In the genomic region with DNA sequence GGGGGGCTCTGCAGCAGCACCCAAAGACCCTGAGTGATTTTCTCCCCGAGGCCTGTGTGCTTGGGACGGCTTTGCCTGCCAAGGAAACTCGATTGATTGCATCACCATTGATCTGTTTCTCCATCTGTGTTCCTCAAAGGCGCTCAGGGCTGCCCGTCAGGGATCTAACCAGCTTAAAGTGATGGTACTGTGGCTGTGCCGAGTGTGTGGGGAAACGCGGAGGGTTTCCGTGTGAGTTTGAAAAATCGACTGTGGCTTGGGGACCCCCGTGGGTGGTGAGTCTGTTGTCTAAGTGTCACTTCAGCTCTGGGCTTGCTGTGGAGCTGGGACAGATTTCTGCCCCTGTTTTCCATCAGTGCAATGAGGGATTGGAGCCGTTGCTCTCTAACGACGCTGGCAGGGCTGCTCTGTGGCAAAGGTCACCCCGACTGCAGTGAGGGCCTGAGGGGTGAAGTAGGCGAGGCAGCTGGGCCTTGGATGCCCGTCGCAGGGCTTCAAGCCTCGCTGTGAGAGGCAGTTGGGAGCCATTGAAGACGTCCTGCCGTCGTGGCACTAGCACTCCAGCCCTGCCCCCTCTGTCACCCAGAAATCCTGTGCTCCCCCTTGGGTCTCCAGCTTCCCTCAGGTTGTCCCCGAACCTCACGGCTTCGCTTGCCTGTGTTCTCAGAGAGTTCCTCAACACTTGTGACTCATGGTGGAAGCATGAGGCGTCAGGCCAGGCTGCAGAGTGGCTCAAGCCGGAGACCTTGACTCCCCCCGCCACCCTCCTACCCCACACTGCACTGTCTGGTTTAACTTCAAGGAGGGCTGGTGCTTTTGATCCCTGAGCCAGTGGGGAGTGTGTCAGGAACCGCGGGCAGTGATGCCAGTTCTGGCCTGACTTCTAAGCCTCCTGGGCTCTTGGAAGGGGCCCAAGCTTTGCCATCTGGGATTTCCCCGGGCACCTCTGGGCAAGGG, we compare ENCODE assay signal across 9 cellular contexts. TPM values are rescaled to one million over a fixed set of nuclear protein-coding genes. Genes with fewer than 3 reads are reported as not detected.
DNase-seq lines count a peak whose midpoint lies in the region; ATAC-seq and TF ChIP-seq lines count a peak whose summit lies in the region.
"Had no signal": no experiment of that assay in that cellular context is flagged by ENCODE, and none has a peak within 500 bp of the region (broad histone marks: within the 10 kb centered on the region; RNA-seq: fewer than 3 reads in every experiment).

No MANE protein-coding gene starts in this region.

- intact Hi-C loops in uterus (cut with DNase I; ENCODE audit: low total_unique reads): no loop called here
- intact Hi-C loops in CD4-positive, alpha-beta T cell (cut with DNase I, micrococcal nuclease): no loop called here

- H3K4me3 ChIP-seq in AG10803 (ENCODE audit: low read length) (no peak overlapping the region), cardiac fibroblast (replicated peaks in 1 of 2; ENCODE audit: low read depth in 2 of 2, low read length in 2 of 2) (no peak overlapping the region), uterus (no peak overlapping the region)
- H3K4me3 ChIP-seq: coronary artery had no signal

- DNase-seq in AG10803 (ENCODE audit: low read depth): peak; percentile 77
- peak; percentile 63 to 78 for DNase-seq in cardiac fibroblast (ENCODE audit: low read depth in 2 of 2)
- no peak for DNase-seq in nephron progenitor cell
- DNase-seq in NCI-H774 (lab: John Stamatoyannopoulos, UW): no peak
- no peak for DNase-seq in uterus
- no peak for DNase-seq in CD4-positive, alpha-beta T cell
- DNase-seq in stimulated activated CD4-positive, alpha-beta T cell treated with anti-CD3 and anti-CD28 coated beads, Interleukin-2, amount 100 ng/mL, for 24 hours: no peak

- no peak for TF ChIP-seq EP300 in Ishikawa (IDR thresholded peaks at IDR 0.05; ENCODE audit: borderline replicate concordance)

- H3K9me3 ChIP-seq in uterus: no peaks in the 10 kb centered on the region
- H3K9me3 ChIP-seq in CD4-positive, alpha-beta T cell (ENCODE audit: control insufficient read depth, low read length): no peaks in the 10 kb centered on the region

- H3K27me3 Mint-ChIP-seq in nephron progenitor cell (ENCODE audit: low read depth, poor library complexity): peaks cover 16% of the 10 kb centered on the region
- H3K27me3 Mint-ChIP-seq in CD4-positive, alpha-beta T cell: peaks cover 5% of the 10 kb centered on the region

- no peak overlapping the region for H3K27ac ChIP-seq in uterus
- H3K27ac ChIP-seq in CD4-positive, alpha-beta T cell (ENCODE audit: low read depth, low read length): no peak overlapping the region
- H3K27ac ChIP-seq: coronary artery had no signal

- H3K9me3 Mint-ChIP-seq in nephron progenitor cell: no peaks in the 10 kb centered on the region
- H3K9me3 Mint-ChIP-seq in CD4-positive, alpha-beta T cell: no peaks in the 10 kb centered on the region

- H3K27me3 ChIP-seq in uterus: no peaks in the 10 kb centered on the region
- no peaks in the 10 kb centered on the region for H3K27me3 ChIP-seq in CD4-positive, alpha-beta T cell (ENCODE audit: control insufficient read depth, insufficient read depth, low read length)

- peak overlapping the region; percentile 10 for H3K27ac Mint-ChIP-seq in nephron progenitor cell
- H3K27ac Mint-ChIP-seq in CD4-positive, alpha-beta T cell: no peak overlapping the region

- H3K36me3 ChIP-seq in uterus: no peaks in the 10 kb centered on the region

- TF ChIP-seq CTCF in AG10803 (conservative IDR thresholded peaks at IDR 0.05; ENCODE audit: low read length): no peak
- TF ChIP-seq CTCF in cardiac fibroblast (IDR thresholded peaks at IDR 0.05; ENCODE audit: low read depth, low read length): no peak
- TF ChIP-seq CTCF in nephron progenitor cell (IDR thresholded peaks at IDR 0.05): no peak
- TF ChIP-seq CTCF in uterus (IDR thresholded peaks at IDR 0.05): no peak
- TF ChIP-seq CTCF in CD4-positive, alpha-beta T cell (IDR thresholded peaks at IDR 0.05): no peak

- ATAC-seq in CD4-positive, alpha-beta T cell (ENCODE audit: poor library complexity): no peak

- H3K36me3 Mint-ChIP-seq in nephron progenitor cell (ENCODE audit: low read depth): no peaks in the 10 kb centered on the region
- H3K36me3 Mint-ChIP-seq in CD4-positive, alpha-beta T cell (ENCODE audit: low read depth): no peaks in the 10 kb centered on the region

- peaks cover 32% of the 10 kb centered on the region for H3K4me1 Mint-ChIP-seq in nephron progenitor cell
- peaks cover 4% of the 10 kb centered on the region for H3K4me1 Mint-ChIP-seq in CD4-positive, alpha-beta T cell (ENCODE audit: low read depth)

- no peak for TF ChIP-seq POLR2A in uterus (IDR thresholded peaks at IDR 0.05)

- CTCF ChIA-PET in CD4-positive, alpha-beta T cell (lab: Charles Lee): no interaction called here

- no peak overlapping the region for H3K4me3 Mint-ChIP-seq in nephron progenitor cell
- H3K4me3 Mint-ChIP-seq in CD4-positive, alpha-beta T cell: no peak overlapping the region

- TF ChIP-seq RAD21 in Ishikawa (IDR thresholded peaks at IDR 0.05; ENCODE audit: low read depth): no peak

- POLR2A ChIA-PET in CD4-positive, alpha-beta T cell (lab: Charles Lee): no interaction called here

- H3K4me1 ChIP-seq in uterus: no peaks in the 10 kb centered on the region

TF ChIP-seq in Ishikawa, 13 proteins besides CTCF, POLR2A, EP300 and RAD21:
- TF ChIP-seq CREB1 (IDR thresholded peaks at IDR 0.05; ENCODE audit: low read depth) (no peak), EGR1 (IDR thresholded peaks at IDR 0.05) (no peak), CEBPB (IDR thresholded peaks at IDR 0.05) (0 out of 2 replicates have a peak, but pooled peaks have one; percentile 17)
TF ChIP-seq in Ishikawa: peak in this region for 1.

RNA-seq across cellular contexts. Expression of a gene that starts 21.8 kb away (rescaled TPM):
- under 1 TPM in 2 of 4 donors, not detected in 2; under 0.01 to 0.15 TPM for total RNA-seq in uterus
- total RNA-seq in CD4-positive, alpha-beta T cell: 10 to 100 TPM; 29.2 to 30.1 TPM

RNA-seq across cellular contexts. Expression of a gene that starts 59.8 kb away (rescaled TPM):
- 100 to 1,000 TPM in 1 of 4 donors, 10 to 100 TPM in 3; 24.5 to 125 (median 50.7) TPM for total RNA-seq in uterus
- 10 to 100 TPM; 65.8 to 69.7 TPM for total RNA-seq in CD4-positive, alpha-beta T cell

Comparison
In these comparisons a context has a peak if more than half of its experiments do, and no peak if none do; other contexts are left out.
1. DNase-seq: peak in AG10803 (single experiment) and cardiac fibroblast (2 of 2); none in nephron progenitor cell (single experiment), NCI-H774 (single experiment), uterus (0 of 2), CD4-positive, alpha-beta T cell (0 of 10) and stimulated activated CD4-positive, alpha-beta T cell treated with anti-CD3 and anti-CD28 coated beads, Interleukin-2, amount 100 ng/mL, for 24 hours (0 of 2).
2. RNA of a gene that starts 21.8 kb away (total RNA-seq): 29.2 to 30.1 TPM in CD4-positive, alpha-beta T cell; under 0.01 to 0.15 TPM in uterus; every median in the first group is over 10 times any median in the second.